1 cellular context compared by ENCODE assay signal in the genomic region with DNA sequence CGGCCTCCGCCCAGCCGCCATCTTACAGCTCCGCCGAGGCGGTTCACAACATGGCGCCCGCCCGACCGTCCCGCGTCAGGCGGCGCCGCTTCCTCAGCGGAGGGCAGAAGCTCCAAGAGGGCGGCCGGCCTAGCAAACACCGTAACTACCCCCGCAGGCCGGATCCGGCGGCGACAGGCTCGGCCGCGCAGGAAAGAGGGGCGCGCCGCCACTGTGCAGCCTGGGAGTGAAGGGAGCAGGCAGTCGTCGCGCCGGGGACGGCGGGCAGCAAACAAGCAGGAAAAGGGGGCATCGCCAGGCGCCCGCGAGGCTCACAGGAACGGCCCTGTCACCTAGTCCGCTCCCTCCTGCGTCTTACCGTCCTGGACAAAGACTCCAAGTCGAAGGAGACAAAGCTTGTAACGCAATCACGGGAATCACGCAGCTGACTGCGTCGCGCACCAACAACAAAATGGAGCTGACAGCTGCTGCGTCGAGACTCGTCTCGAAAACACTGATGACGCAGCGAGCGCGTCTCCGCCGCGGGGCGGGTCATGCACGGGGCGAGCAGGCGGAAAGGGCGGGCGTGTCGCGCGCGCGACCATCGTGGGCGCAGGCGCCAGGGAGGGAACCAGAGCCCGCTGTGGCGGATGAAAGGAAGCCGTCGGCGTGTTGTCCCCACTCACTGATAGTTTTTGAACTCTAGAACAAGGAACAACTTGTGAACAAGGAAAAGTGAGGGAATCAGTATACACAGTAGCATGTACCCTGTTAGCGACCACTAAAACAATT.
TF ChIP-seq lines count a peak whose summit lies in the region.

Gene CLK1 (minus strand): TSS at position 453 of the 771 bp plus-strand sequence. CDS start 2,796 bp downstream, outside the sequence.

TF ChIP-seq in HepG2, 621 proteins besides CTCF, POLR2A, EP300 and RAD21 (continued from another document and continues in another):
- TF ChIP-seq, protein P1, sequence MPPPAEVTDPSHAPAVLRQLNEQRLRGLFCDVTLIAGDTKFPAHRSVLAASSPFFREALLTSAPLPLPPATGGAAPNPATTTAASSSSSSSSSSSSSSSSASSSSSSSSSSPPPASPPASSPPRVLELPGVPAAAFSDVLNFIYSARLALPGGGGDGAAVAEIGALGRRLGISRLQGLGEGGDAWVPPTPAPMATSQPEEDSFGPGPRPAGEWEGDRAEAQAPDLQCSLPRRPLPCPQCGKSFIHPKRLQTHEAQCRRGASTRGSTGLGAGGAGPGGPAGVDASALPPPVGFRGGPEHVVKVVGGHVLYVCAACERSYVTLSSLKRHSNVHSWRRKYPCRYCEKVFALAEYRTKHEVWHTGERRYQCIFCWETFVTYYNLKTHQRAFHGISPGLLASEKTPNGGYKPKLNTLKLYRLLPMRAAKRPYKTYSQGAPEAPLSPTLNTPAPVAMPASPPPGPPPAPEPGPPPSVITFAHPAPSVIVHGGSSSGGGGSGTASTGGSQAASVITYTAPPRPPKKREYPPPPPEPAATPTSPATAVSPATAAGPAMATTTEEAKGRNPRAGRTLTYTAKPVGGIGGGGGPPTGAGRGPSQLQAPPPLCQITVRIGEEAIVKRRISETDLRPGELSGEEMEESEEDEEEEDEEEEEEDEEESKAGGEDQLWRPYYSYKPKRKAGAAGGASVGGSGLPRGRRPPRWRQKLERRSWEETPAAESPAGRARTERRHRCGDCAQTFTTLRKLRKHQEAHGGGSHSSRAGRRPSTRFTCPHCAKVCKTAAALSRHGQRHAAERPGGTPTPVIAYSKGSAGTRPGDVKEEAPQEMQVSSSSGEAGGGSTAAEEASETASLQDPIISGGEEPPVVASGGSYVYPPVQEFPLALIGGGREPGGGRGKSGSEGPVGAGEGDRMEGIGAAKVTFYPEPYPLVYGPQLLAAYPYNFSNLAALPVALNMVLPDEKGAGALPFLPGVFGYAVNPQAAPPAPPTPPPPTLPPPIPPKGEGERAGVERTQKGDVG (CRISPR knock-in tag; IDR thresholded peaks at IDR 0.05; ENCODE audit: borderline replicate concordance): peak; percentile 95; the same call in 1 of the 2 replicates
- peak; percentile 48; the same call in 1 of the 2 replicates for TF ChIP-seq ZNF660 (CRISPR knock-in tag; IDR thresholded peaks at IDR 0.05; ENCODE audit: borderline replicate concordance, low read depth)
- peak; percentile 99 for TF ChIP-seq RBFOX2 (IDR thresholded peaks at IDR 0.05; ENCODE audit: low read depth, low read length)
- TF ChIP-seq ZSCAN31 (CRISPR knock-in tag; IDR thresholded peaks at IDR 0.05; ENCODE audit: low read depth): peak; percentile 88
- TF ChIP-seq SKI (IDR thresholded peaks at IDR 0.05; ENCODE audit: partially characterized antibody): peak; percentile 83
- TF ChIP-seq U2AF1 (optimal IDR thresholded peaks at IDR 0.05; ENCODE audit: low read depth, low read length): no peak
- TF ChIP-seq SUZ12 (IDR thresholded peaks at IDR 0.05; ENCODE audit: low read depth, low read length): no peak
- peak; percentile 66; the same call in 1 of the 2 replicates for TF ChIP-seq ZNF30 (CRISPR knock-in tag; IDR thresholded peaks at IDR 0.05)
- 0 out of 2 replicates have a peak, but pooled peaks have one; percentile 27 for TF ChIP-seq DPF2 (CRISPR knock-in tag; IDR thresholded peaks at IDR 0.05; ENCODE audit: borderline replicate concordance, low read depth)
- no peak for TF ChIP-seq MBNL3 (CRISPR knock-in tag; conservative IDR thresholded peaks at IDR 0.05)
- peak; percentile 96 for TF ChIP-seq ZNF557 (CRISPR knock-in tag; IDR thresholded peaks at IDR 0.05)
- TF ChIP-seq, protein P2, sequence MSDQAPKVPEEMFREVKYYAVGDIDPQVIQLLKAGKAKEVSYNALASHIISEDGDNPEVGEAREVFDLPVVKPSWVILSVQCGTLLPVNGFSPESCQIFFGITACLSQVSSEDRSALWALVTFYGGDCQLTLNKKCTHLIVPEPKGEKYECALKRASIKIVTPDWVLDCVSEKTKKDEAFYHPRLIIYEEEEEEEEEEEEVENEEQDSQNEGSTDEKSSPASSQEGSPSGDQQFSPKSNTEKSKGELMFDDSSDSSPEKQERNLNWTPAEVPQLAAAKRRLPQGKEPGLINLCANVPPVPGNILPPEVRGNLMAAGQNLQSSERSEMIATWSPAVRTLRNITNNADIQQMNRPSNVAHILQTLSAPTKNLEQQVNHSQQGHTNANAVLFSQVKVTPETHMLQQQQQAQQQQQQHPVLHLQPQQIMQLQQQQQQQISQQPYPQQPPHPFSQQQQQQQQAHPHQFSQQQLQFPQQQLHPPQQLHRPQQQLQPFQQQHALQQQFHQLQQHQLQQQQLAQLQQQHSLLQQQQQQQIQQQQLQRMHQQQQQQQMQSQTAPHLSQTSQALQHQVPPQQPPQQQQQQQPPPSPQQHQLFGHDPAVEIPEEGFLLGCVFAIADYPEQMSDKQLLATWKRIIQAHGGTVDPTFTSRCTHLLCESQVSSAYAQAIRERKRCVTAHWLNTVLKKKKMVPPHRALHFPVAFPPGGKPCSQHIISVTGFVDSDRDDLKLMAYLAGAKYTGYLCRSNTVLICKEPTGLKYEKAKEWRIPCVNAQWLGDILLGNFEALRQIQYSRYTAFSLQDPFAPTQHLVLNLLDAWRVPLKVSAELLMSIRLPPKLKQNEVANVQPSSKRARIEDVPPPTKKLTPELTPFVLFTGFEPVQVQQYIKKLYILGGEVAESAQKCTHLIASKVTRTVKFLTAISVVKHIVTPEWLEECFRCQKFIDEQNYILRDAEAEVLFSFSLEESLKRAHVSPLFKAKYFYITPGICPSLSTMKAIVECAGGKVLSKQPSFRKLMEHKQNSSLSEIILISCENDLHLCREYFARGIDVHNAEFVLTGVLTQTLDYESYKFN (CRISPR knock-in tag; conservative IDR thresholded peaks at IDR 0.05): peak; percentile 75; the same call in 1 of the 2 replicates
- peak; percentile 93; the same call in 1 of the 2 replicates for TF ChIP-seq ZNF737 (CRISPR knock-in tag; IDR thresholded peaks at IDR 0.05; ENCODE audit: borderline replicate concordance)
- TF ChIP-seq ZNF710 (CRISPR knock-in tag; IDR thresholded peaks at IDR 0.05; ENCODE audit: borderline replicate concordance): peak; percentile 83
- peak; percentile 85; the same call in 2 of the 3 replicates for TF ChIP-seq MXI1 (IDR thresholded peaks at IDR 0.05; ENCODE audit: borderline replicate concordance, low read depth, low read length)
- peak; percentile 99; the same call in 1 of the 2 replicates for TF ChIP-seq KLF6 (CRISPR knock-in tag; IDR thresholded peaks at IDR 0.05)
- TF ChIP-seq ZNF260 (CRISPR knock-in tag; IDR thresholded peaks at IDR 0.05; ENCODE audit: borderline replicate concordance, low read depth): no peak
- peak; percentile 34 for TF ChIP-seq SRSF4 (IDR thresholded peaks at IDR 0.05; ENCODE audit: low read depth, low read length, poor library complexity, severe bottlenecking)
- peak; percentile 88 for TF ChIP-seq XRCC5 (optimal IDR thresholded peaks at IDR 0.05; ENCODE audit: low read length)
- TF ChIP-seq ZNF230 (CRISPR knock-in tag; IDR thresholded peaks at IDR 0.05): peak; percentile 95
- TF ChIP-seq, protein P3, sequence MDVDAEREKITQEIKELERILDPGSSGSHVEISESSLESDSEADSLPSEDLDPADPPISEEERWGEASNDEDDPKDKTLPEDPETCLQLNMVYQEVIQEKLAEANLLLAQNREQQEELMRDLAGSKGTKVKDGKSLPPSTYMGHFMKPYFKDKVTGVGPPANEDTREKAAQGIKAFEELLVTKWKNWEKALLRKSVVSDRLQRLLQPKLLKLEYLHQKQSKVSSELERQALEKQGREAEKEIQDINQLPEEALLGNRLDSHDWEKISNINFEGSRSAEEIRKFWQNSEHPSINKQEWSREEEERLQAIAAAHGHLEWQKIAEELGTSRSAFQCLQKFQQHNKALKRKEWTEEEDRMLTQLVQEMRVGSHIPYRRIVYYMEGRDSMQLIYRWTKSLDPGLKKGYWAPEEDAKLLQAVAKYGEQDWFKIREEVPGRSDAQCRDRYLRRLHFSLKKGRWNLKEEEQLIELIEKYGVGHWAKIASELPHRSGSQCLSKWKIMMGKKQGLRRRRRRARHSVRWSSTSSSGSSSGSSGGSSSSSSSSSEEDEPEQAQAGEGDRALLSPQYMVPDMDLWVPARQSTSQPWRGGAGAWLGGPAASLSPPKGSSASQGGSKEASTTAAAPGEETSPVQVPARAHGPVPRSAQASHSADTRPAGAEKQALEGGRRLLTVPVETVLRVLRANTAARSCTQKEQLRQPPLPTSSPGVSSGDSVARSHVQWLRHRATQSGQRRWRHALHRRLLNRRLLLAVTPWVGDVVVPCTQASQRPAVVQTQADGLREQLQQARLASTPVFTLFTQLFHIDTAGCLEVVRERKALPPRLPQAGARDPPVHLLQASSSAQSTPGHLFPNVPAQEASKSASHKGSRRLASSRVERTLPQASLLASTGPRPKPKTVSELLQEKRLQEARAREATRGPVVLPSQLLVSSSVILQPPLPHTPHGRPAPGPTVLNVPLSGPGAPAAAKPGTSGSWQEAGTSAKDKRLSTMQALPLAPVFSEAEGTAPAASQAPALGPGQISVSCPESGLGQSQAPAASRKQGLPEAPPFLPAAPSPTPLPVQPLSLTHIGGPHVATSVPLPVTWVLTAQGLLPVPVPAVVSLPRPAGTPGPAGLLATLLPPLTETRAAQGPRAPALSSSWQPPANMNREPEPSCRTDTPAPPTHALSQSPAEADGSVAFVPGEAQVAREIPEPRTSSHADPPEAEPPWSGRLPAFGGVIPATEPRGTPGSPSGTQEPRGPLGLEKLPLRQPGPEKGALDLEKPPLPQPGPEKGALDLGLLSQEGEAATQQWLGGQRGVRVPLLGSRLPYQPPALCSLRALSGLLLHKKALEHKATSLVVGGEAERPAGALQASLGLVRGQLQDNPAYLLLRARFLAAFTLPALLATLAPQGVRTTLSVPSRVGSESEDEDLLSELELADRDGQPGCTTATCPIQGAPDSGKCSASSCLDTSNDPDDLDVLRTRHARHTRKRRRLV (CRISPR knock-in tag; IDR thresholded peaks at IDR 0.05): peak; percentile 68; the same call in 1 of the 2 replicates
- no peak for TF ChIP-seq SMC3 (IDR thresholded peaks at IDR 0.05; ENCODE audit: low read length)
- peak; percentile 91 for TF ChIP-seq HDAC1 (CRISPR knock-in tag; IDR thresholded peaks at IDR 0.05)
- peak; percentile 96 for TF ChIP-seq ZNF275 (CRISPR knock-in tag; IDR thresholded peaks at IDR 0.05; ENCODE audit: borderline replicate concordance)
- TF ChIP-seq ZNF577 (CRISPR knock-in tag; IDR thresholded peaks at IDR 0.05; ENCODE audit: borderline replicate concordance, low read depth): no peak; the same call in 1 of the 2 replicates
- no peak for TF ChIP-seq GPBP1L1 (CRISPR knock-in tag; IDR thresholded peaks at IDR 0.05)
- TF ChIP-seq TRAFD1 (CRISPR knock-in tag; IDR thresholded peaks at IDR 0.05; ENCODE audit: borderline replicate concordance): no peak; the same call in 1 of the 2 replicates
- TF ChIP-seq CREBL2 (CRISPR knock-in tag; IDR thresholded peaks at IDR 0.05; ENCODE audit: borderline replicate concordance): peak; percentile 99; the same call in 1 of the 2 replicates
- TF ChIP-seq ZNF225 (CRISPR knock-in tag; IDR thresholded peaks at IDR 0.05): peak; percentile 81; the same call in 1 of the 2 replicates
- TF ChIP-seq GZF1 (CRISPR knock-in tag; IDR thresholded peaks at IDR 0.05): peak; percentile 69
- peak; percentile 95 for TF ChIP-seq ZNF350 (CRISPR knock-in tag; IDR thresholded peaks at IDR 0.05; ENCODE audit: borderline replicate concordance, low read depth)
- peak; percentile 95; the same call in 1 of the 2 replicates for TF ChIP-seq ZIK1 (CRISPR knock-in tag; IDR thresholded peaks at IDR 0.05; ENCODE audit: borderline replicate concordance, low read depth)
